Comparison of ENCODE assay signal across 9 cellular contexts in the genomic region with DNA sequence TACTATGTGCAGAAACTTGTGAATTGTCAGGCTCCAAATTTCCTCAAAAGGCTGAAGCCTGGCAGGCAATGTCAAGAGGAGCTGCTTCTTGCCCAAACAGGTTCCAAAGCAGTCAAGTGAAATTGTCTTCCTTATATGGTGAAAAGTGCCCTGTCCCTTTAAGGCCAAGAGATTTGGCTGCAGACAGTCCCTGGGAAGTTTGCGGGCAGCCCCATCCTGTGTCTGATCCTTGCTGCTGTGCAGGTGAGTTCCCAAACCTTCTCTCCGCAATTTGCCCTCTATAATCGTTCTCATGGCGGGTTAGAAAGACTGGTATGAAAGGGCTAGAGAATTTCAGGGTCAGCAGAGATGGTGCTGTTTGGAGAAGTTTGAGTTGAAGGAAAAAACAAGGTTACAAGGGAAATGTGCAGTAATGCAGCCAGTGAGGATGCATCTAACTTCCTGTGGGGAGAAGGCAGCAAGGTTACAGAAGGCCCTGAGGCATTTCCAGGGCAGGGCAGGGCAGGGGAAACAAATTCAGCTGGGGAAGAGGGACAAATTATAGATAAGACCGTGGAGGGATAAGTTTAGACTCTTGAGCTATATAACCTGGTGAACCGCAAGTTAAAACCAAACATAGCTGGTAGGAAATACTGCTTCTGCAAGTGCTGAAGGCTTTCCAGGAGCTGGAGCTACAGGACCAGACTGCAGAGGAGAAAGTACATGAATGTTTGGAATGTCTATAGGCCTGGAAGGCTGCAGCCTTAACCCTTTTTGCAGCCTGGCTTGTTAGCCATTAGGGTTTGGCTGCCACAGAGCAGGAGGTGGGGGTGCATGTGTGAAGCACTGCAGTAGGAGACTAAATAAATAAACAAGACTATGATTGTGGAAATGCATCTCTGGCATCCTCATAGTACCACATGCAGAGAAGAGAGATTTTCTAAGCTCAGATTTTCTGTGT.
DNase-seq lines count a peak whose midpoint lies in the region; ATAC-seq and TF ChIP-seq lines count a peak whose summit lies in the region.
"Had no signal": no experiment of that assay in that cellular context is flagged by ENCODE, and none has a peak within 500 bp of the region (broad histone marks: within the 10 kb centered on the region; RNA-seq: fewer than 3 reads in every experiment).

No MANE protein-coding gene starts in this region.

- peak; percentile 72 for DNase-seq in BJ (ENCODE audit: low read depth)
- peak; percentile 5 for DNase-seq in MM.1S
- no peak for DNase-seq in mesothelial cell of epicardium (ENCODE audit: low spot score in 2 of 2, unreplicated experiment in 2 of 2)
- no peak for DNase-seq in posterior vena cava (ENCODE audit: low spot score)
- no peak for DNase-seq in colonic mucosa
- no peak for DNase-seq in activated naive CD4-positive, alpha-beta T cell treated with anti-CD3 and anti-CD28 coated beads, Interleukin-2, amount 10 ng/mL, durations not matched to agents 7 days and 5 days
- DNase-seq: activated CD4-positive, alpha-beta memory T cell treated with anti-CD3 and anti-CD28 coated beads for 36 hours had no signal

- no peaks in the 10 kb centered on the region for H3K4me1 ChIP-seq in MM.1S (ENCODE audit: low read length)
- no peaks in the 10 kb centered on the region for H3K4me1 ChIP-seq in colonic mucosa

- H3K36me3 Mint-ChIP-seq in mesothelial cell of epicardium: peaks cover 5% of the 10 kb centered on the region
- H3K36me3 Mint-ChIP-seq in activated T-helper 17 cell treated with anti-CD3 and anti-CD28 coated beads, Interleukin-2, amount 50 U/mL, for 72 hours (ENCODE audit: low read depth): no peaks in the 10 kb centered on the region
- H3K36me3 Mint-ChIP-seq in activated naive CD4-positive, alpha-beta T cell treated with anti-CD3 and anti-CD28 coated beads, Interleukin-2, amount 10 ng/mL, durations not matched to agents 7 days and 5 days: no peaks in the 10 kb centered on the region
- H3K36me3 Mint-ChIP-seq: activated CD4-positive, alpha-beta memory T cell treated with anti-CD3 and anti-CD28 coated beads for 36 hours had no signal

- H3K4me3 ChIP-seq in BJ (ENCODE audit: low read depth, low read length) (peak overlapping the region; percentile 26), MM.1S (ENCODE audit: low read length) (no peak overlapping the region), colonic mucosa (no peak overlapping the region)

- H3K9me3 ChIP-seq in MM.1S (replicated peaks; ENCODE audit: insufficient read depth, low read length): no peaks in the 10 kb centered on the region
- H3K9me3 ChIP-seq in colonic mucosa: no peaks in the 10 kb centered on the region

- H3K27me3 ChIP-seq in BJ (ENCODE audit: control insufficient read depth, insufficient read depth, low read length) (no peaks in the 10 kb centered on the region), MM.1S (replicated peaks; ENCODE audit: insufficient read depth, low read length) (no peaks in the 10 kb centered on the region), colonic mucosa (no peaks in the 10 kb centered on the region)

- intact Hi-C loops in posterior vena cava (cut with DNase I): loop anchor here in 1 of 2 donors (10.0 kb wide), 1 partner anchor 118 kb away; no protein-coding TSS in a partner anchor
- intact Hi-C loops in colonic mucosa (cut with DNase I): no loop called here

- H3K36me3 ChIP-seq in BJ (ENCODE audit: control insufficient read depth, insufficient read depth, low read length): no peaks in the 10 kb centered on the region
- no peaks in the 10 kb centered on the region for H3K36me3 ChIP-seq in MM.1S (replicated peaks; ENCODE audit: insufficient read depth, low read length)
- no peaks in the 10 kb centered on the region for H3K36me3 ChIP-seq in colonic mucosa

- H3K27ac ChIP-seq in MM.1S (ENCODE audit: low read length) (no peak overlapping the region), colonic mucosa (no peak overlapping the region)

- H3K27ac Mint-ChIP-seq in mesothelial cell of epicardium: peak overlapping the region; percentile 86
- no peak overlapping the region for H3K27ac Mint-ChIP-seq in activated T-helper 17 cell treated with anti-CD3 and anti-CD28 coated beads, Interleukin-2, amount 50 U/mL, for 72 hours
- H3K27ac Mint-ChIP-seq in activated naive CD4-positive, alpha-beta T cell treated with anti-CD3 and anti-CD28 coated beads, Interleukin-2, amount 10 ng/mL, durations not matched to agents 7 days and 5 days: no peak overlapping the region
- H3K27ac Mint-ChIP-seq: activated CD4-positive, alpha-beta memory T cell treated with anti-CD3 and anti-CD28 coated beads for 36 hours had no signal

- H3F3A ChIP-seq in MM.1S (ENCODE audit: insufficient read depth, low read length): no peaks in the 10 kb centered on the region

- no peaks in the 10 kb centered on the region for H4K20me1 ChIP-seq in MM.1S (ENCODE audit: insufficient read depth, low read length)

- no peaks in the 10 kb centered on the region for H3K9me3 Mint-ChIP-seq in mesothelial cell of epicardium
- H3K9me3 Mint-ChIP-seq in activated T-helper 17 cell treated with anti-CD3 and anti-CD28 coated beads, Interleukin-2, amount 50 U/mL, for 72 hours: no peaks in the 10 kb centered on the region
- H3K9me3 Mint-ChIP-seq in activated naive CD4-positive, alpha-beta T cell treated with anti-CD3 and anti-CD28 coated beads, Interleukin-2, amount 10 ng/mL, durations not matched to agents 7 days and 5 days: no peaks in the 10 kb centered on the region
- H3K9me3 Mint-ChIP-seq: activated CD4-positive, alpha-beta memory T cell treated with anti-CD3 and anti-CD28 coated beads for 36 hours had no signal

- CTCF ChIA-PET in BJ (lab: Yijun Ruan, JAX): interaction anchor here (0.6 to 3.5 kb wide), 6 partner anchors 9 to 73 kb away, joined by 3 to 17 read pairs (median 4); no protein-coding TSS in a partner anchor
- CTCF ChIA-PET in activated naive CD4-positive, alpha-beta T cell treated with anti-CD3 and anti-CD28 coated beads, Interleukin-2, amount 10 ng/mL, durations not matched to agents 7 days and 5 days (lab: Charles Lee): no interaction called here

- no peak overlapping the region for H2AFZ ChIP-seq in MM.1S (ENCODE audit: low read length)

- H3K4me3 Mint-ChIP-seq in mesothelial cell of epicardium: peak overlapping the region; percentile 69
- no peak overlapping the region for H3K4me3 Mint-ChIP-seq in activated T-helper 17 cell treated with anti-CD3 and anti-CD28 coated beads, Interleukin-2, amount 50 U/mL, for 72 hours
- no peak overlapping the region for H3K4me3 Mint-ChIP-seq in activated naive CD4-positive, alpha-beta T cell treated with anti-CD3 and anti-CD28 coated beads, Interleukin-2, amount 10 ng/mL, durations not matched to agents 7 days and 5 days
- H3K4me3 Mint-ChIP-seq: activated CD4-positive, alpha-beta memory T cell treated with anti-CD3 and anti-CD28 coated beads for 36 hours had no signal

- H3K4me1 Mint-ChIP-seq in mesothelial cell of epicardium: peaks cover 36% of the 10 kb centered on the region
- H3K4me1 Mint-ChIP-seq in activated T-helper 17 cell treated with anti-CD3 and anti-CD28 coated beads, Interleukin-2, amount 50 U/mL, for 72 hours: no peaks in the 10 kb centered on the region
- H3K4me1 Mint-ChIP-seq in activated naive CD4-positive, alpha-beta T cell treated with anti-CD3 and anti-CD28 coated beads, Interleukin-2, amount 10 ng/mL, durations not matched to agents 7 days and 5 days: no peaks in the 10 kb centered on the region

- H3K9me2 ChIP-seq in MM.1S (replicated peaks; ENCODE audit: insufficient read depth, low read length): no peaks in the 10 kb centered on the region

- 0 out of 2 replicates have a peak, but pooled peaks have one; percentile 15 for TF ChIP-seq CTCF in BJ (IDR thresholded peaks at IDR 0.05; ENCODE audit: insufficient read depth, low read depth, low read length)
- TF ChIP-seq CTCF in MM.1S (IDR thresholded peaks at IDR 0.05; ENCODE audit: low read length): no peak
- no peak for TF ChIP-seq CTCF in mesothelial cell of epicardium (IDR thresholded peaks at IDR 0.05; ENCODE audit: unreplicated experiment)
- no peak for TF ChIP-seq CTCF in colonic mucosa (IDR thresholded peaks at IDR 0.05)

- H3K9ac ChIP-seq in MM.1S (ENCODE audit: low read length) (no peak overlapping the region), colonic mucosa (ENCODE audit: low read depth in 2 of 2, low read length in 2 of 2) (no peak overlapping the region)

- H3K27me3 Mint-ChIP-seq in mesothelial cell of epicardium (ENCODE audit: low read depth): no peaks in the 10 kb centered on the region
- H3K27me3 Mint-ChIP-seq in activated T-helper 17 cell treated with anti-CD3 and anti-CD28 coated beads, Interleukin-2, amount 50 U/mL, for 72 hours: peaks cover under 1% of the 10 kb centered on the region
- H3K27me3 Mint-ChIP-seq in activated naive CD4-positive, alpha-beta T cell treated with anti-CD3 and anti-CD28 coated beads, Interleukin-2, amount 10 ng/mL, durations not matched to agents 7 days and 5 days: no peaks in the 10 kb centered on the region
- H3K27me3 Mint-ChIP-seq: activated CD4-positive, alpha-beta memory T cell treated with anti-CD3 and anti-CD28 coated beads for 36 hours had no signal

- POLR2A ChIA-PET in BJ (lab: Charles Lee): interaction anchor here (0.7 to 1.0 kb wide), 2 partner anchors 29 to 33 kb away, joined by 3 read pairs; no protein-coding TSS in a partner anchor

- H3K4me2 ChIP-seq in MM.1S (ENCODE audit: low read depth, low read length): no peak overlapping the region

- no peaks in the 10 kb centered on the region for H3K79me2 ChIP-seq in MM.1S (ENCODE audit: low read length)

- ATAC-seq in esophagus mucosa: peak; percentile 82
- no peak for ATAC-seq in activated T-helper 17 cell treated with anti-CD3 and anti-CD28 coated beads, Interleukin-2, amount 50 U/mL, for 72 hours (replicated peaks)

Comparison
In these comparisons a context has a peak if more than half of its experiments do, and no peak if none do; other contexts are left out.
1. DNase-seq: peak in BJ (single experiment) and MM.1S (single experiment); none in mesothelial cell of epicardium (0 of 2), posterior vena cava (single experiment), colonic mucosa (single experiment) and activated naive CD4-positive, alpha-beta T cell treated with anti-CD3 and anti-CD28 coated beads, Interleukin-2, amount 10 ng/mL, durations not matched to agents 7 days and 5 days (single experiment).